Comparison of ENCODE assay signal across 8 cellular contexts in the genomic region with DNA sequence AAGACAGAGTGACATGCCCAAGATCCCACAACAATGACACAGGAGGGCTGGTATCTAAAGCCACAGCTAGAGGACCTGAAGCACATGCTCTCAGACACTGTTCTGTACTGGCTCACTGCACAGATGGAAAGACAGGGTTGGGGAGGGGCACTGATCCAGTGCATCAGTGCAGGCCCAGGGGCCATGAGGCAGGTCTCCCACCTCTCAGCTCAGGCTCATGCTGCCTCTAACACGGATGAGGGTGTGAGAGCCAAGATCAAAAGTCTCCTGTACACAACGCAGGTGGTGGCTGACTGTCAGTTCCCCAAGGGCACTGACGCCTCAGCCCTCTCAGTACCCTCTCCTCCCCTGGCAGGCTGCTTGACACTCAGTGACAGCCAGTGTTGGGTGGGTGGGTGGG. TPM values are rescaled to one million over a fixed set of nuclear protein-coding genes. Genes with fewer than 3 reads are reported as not detected.
DNase-seq lines count a peak whose midpoint lies in the region; ATAC-seq and TF ChIP-seq lines count a peak whose summit lies in the region.

No MANE protein-coding gene starts in this region.

- H3K36me3 ChIP-seq in gastrocnemius medialis: no peaks in the 10 kb centered on the region

- peak overlapping the region; percentile 12 to 88 (median 62) for H3K27ac Mint-ChIP-seq in brain

- peak overlapping the region in 1 of 5 experiments; percentile 53 for H3K4me3 Mint-ChIP-seq in brain

- intact Hi-C loops in gastrocnemius medialis (cut with DNase I; ENCODE audit: low total_unique reads): no loop called here

- DNase-seq in SK-N-DZ (ENCODE audit: low spot score) (peak; percentile 47), gastrocnemius medialis (peak in 1 of 2 donors; percentile 27), HPDE6-E6E7 (ENCODE audit: extremely low spot score) (no peak), omental fat pad (ENCODE audit: low spot score) (no peak)

- in situ Hi-C loops in gastrocnemius medialis (cut with MboI; ENCODE audit: low sequenced_read_pairs in 4 of 4): loop anchor here in 2 of 4 donors (25.0 kb wide), 1 partner anchor 367 kb away; no protein-coding TSS in a partner anchor

- H3K27ac ChIP-seq in gastrocnemius medialis: peak overlapping the region; percentile 73 to 76 (median 74)

- peaks cover 3% of the 10 kb centered on the region for H3K27me3 Mint-ChIP-seq in brain

- H3K27me3 ChIP-seq in gastrocnemius medialis: no peaks in the 10 kb centered on the region

- TF ChIP-seq POLR2A in GM19099 (IDR thresholded peaks at IDR 0.05; ENCODE audit: extremely low read depth, insufficient read length, low read depth): peak; percentile 58
- no peak for TF ChIP-seq POLR2A in gastrocnemius medialis (IDR thresholded peaks at IDR 0.05)

- H3K36me3 Mint-ChIP-seq in brain: peaks cover 36% of the 10 kb centered on the region

- H3K9me3 ChIP-seq in gastrocnemius medialis: no peaks in the 10 kb centered on the region

- H3K4me1 Mint-ChIP-seq in brain: peaks cover 67% of the 10 kb centered on the region

- peaks cover 74 to 76% of the 10 kb centered on the region in 2 donors for H3K4me1 ChIP-seq in gastrocnemius medialis

- no peak for ATAC-seq in gastrocnemius medialis
- ATAC-seq in HG02588 (IDR thresholded peaks at IDR 0.05; ENCODE audit: unreplicated experiment): no peak
- no peak for ATAC-seq in GM19324 (IDR thresholded peaks at IDR 0.05; ENCODE audit: low FRiP score, unreplicated experiment)
- ATAC-seq in omental fat pad (ENCODE audit: low FRiP score): no peak

- peaks cover 3 to 19% (median 7%) of the 10 kb centered on the region in 5 experiments for H3K9me3 Mint-ChIP-seq in brain

- H3K4me3 ChIP-seq in gastrocnemius medialis: no peak overlapping the region

- TF ChIP-seq CTCF in brain (conservative IDR thresholded peaks at IDR 0.05): no peak
- no peak for TF ChIP-seq CTCF in gastrocnemius medialis (IDR thresholded peaks at IDR 0.05 in 4 of 5, conservative IDR thresholded peaks at IDR 0.05 in 1 of 5)
- no peak for TF ChIP-seq CTCF in omental fat pad (IDR thresholded peaks at IDR 0.05)

RNA-seq across cellular contexts. Expression of gene RAPGEF1, which starts 10.9 kb away (rescaled TPM):
- polyA plus RNA-seq in SK-N-DZ (2014; cell fraction: cytosol; rRNA removed): 22.1 and 24.4 TPM in 2 replicates
- 14.7 and 19.5 TPM in 2 replicates for polyA plus RNA-seq in SK-N-DZ (2014; cell fraction: nucleus; rRNA removed)
- polyA plus RNA-seq in brain (ENCODE audit: insufficient read depth, low read depth, low replicate concordance): 44.2 TPM
- 100 to 1,000 TPM; 123 to 296 (median 217) TPM for total RNA-seq in gastrocnemius medialis
- total RNA-seq in omental fat pad: 10 to 100 TPM; 37.5 to 89.0 (median 62.8) TPM
